ENCODE assay signal across 11 cellular contexts in genomic region chr7:76428868-76429805, GRCh38. TPM values are rescaled to one million over a fixed set of nuclear protein-coding genes. Genes with fewer than 3 reads are reported as not detected.
A peak's percentile ranks its signal among the peaks of the same experiment; 100 is the strongest.
DNase-seq lines count a peak whose midpoint lies in the region; ATAC-seq and TF ChIP-seq lines count a peak whose summit lies in the region.
"Had no signal": no experiment of that assay in that cellular context is flagged by ENCODE, and none has a peak within 500 bp of the region (broad histone marks: within the 10 kb centered on the region; RNA-seq: fewer than 3 reads in every experiment).

No MANE protein-coding gene starts in this region.

- no peak for TF ChIP-seq POLR2A in erythroblast (IDR thresholded peaks at IDR 0.05; ENCODE audit: low read length)

- H3K4me3 ChIP-seq in neural progenitor cell = no peak overlapping the region

- H3K4me1 Mint-ChIP-seq in neural progenitor cell = peaks cover under 1% of the 10 kb centered on the region

- H2AFZ ChIP-seq in neural progenitor cell (replicated peaks) = no peak overlapping the region

- no peaks in the 10 kb centered on the region for H3K36me3 ChIP-seq in neural progenitor cell

- no peak for TF ChIP-seq CTCF in neural progenitor cell (IDR thresholded peaks at IDR 0.05)

- H3K27ac Mint-ChIP-seq in neural progenitor cell = peak overlapping the region; percentile 30

- no peaks in the 10 kb centered on the region for H3K36me3 Mint-ChIP-seq in neural progenitor cell

- no peaks in the 10 kb centered on the region for H4K20me1 ChIP-seq in neural progenitor cell (ENCODE audit: low read depth)

- peak; percentile 63 for DNase-seq in H4 (ENCODE audit: low spot score)
- DNase-seq in OCI-M1 (lab: John Stamatoyannopoulos, UW) = peak; percentile 89
- DNase-seq in erythroblast (lab: John Stamatoyannopoulos, UW) = peak; percentile 17 to 33
- DNase-seq in neural progenitor cell (ENCODE audit: low spot score) = no peak
- no peak for DNase-seq in activated CD4-positive, alpha-beta T cell treated with anti-CD3 and anti-CD28 coated beads for 1 hour
- DNase-seq in COR-L47 (lab: John Stamatoyannopoulos, UW) = no peak
- DNase-seq in DMS79 (lab: John Stamatoyannopoulos, UW) = no peak
- DNase-seq: activated T-cell treated with anti-CD3 and anti-CD28 coated beads, Interleukin-2, amount 50 U/mL, for 48 hours; NCI-H2227 treated with DMSO at 0.1 percent for 48 hours; occipital lobe had no signal

- no peak overlapping the region for H3K9ac ChIP-seq in neural progenitor cell

- H3K27me3 Mint-ChIP-seq in neural progenitor cell (ENCODE audit: insufficient read depth, low read depth) = peaks cover 6% of the 10 kb centered on the region

- no peaks in the 10 kb centered on the region for H3K79me2 ChIP-seq in neural progenitor cell (ENCODE audit: low read depth)

- H3K27me3 ChIP-seq in neural progenitor cell = no peaks in the 10 kb centered on the region

- ATAC-seq in GM18520 (IDR thresholded peaks at IDR 0.05; ENCODE audit: unreplicated experiment) = no peak

- H3K9me3 Mint-ChIP-seq in neural progenitor cell = no peaks in the 10 kb centered on the region

- no peaks in the 10 kb centered on the region for H3K9me3 ChIP-seq in neural progenitor cell (ENCODE audit: low read depth)

- H3F3A ChIP-seq in neural progenitor cell (ENCODE audit: low read depth) = peaks cover 5% of the 10 kb centered on the region

- no peak overlapping the region for H3K4me3 Mint-ChIP-seq in neural progenitor cell

- no peak overlapping the region for H3K27ac ChIP-seq in neural progenitor cell

- no peaks in the 10 kb centered on the region for H3K4me1 ChIP-seq in neural progenitor cell

- H3K4me2 ChIP-seq in neural progenitor cell = no peak overlapping the region

RNA-seq across cellular contexts. Expression of gene ZP3, which starts 4.4 kb away (rescaled TPM):
- 0.97 and 1.7 TPM in 2 replicates for total RNA-seq in H4 (2014; rRNA removed; shearing (Covaris generic))
- total RNA-seq in neural progenitor cell (ENCODE audit: low replicate concordance) = 1.7 TPM in 1 of 2 replicates, not detected in the other

RNA-seq across cellular contexts. Expression of gene SSC4D, which starts 19.6 kb away (rescaled TPM):
- 1.6 and 2.0 TPM in 2 replicates for total RNA-seq in H4 (2014; rRNA removed; shearing (Covaris generic))
- total RNA-seq in neural progenitor cell (ENCODE audit: low replicate concordance) = 0.43 and 6.8 TPM in 2 replicates

RNA-seq across cellular contexts. Expression of gene DTX2, which starts 32.4 kb away (rescaled TPM):
- 5.6 and 8.2 TPM in 2 replicates for total RNA-seq in H4 (2014; rRNA removed; shearing (Covaris generic))
- 4.1 and 14.7 TPM in 2 replicates for total RNA-seq in neural progenitor cell (ENCODE audit: low replicate concordance)

Comparison
In these comparisons a context has a peak if more than half of its experiments do, and no peak if none do; other contexts are left out.
1. DNase-seq: peak in H4 (single experiment), OCI-M1 (single experiment) and erythroblast (2 of 2); none in neural progenitor cell (single experiment), activated CD4-positive, alpha-beta T cell treated with anti-CD3 and anti-CD28 coated beads for 1 hour (single experiment), COR-L47 (single experiment) and DMS79 (single experiment).